Comparison of ENCODE assay signal across 28 cellular contexts in genomic region chr9:132592451-132592850, GRCh38. TPM values are rescaled to one million over a fixed set of nuclear protein-coding genes. Genes with fewer than 3 reads are reported as not detected.
"Had no signal": no experiment of that assay in that cellular context is flagged by ENCODE, and none has a peak within 500 bp of the region (broad histone marks: within the 10 kb centered on the region; RNA-seq: fewer than 3 reads in every experiment).

No MANE protein-coding gene starts in this region.

- H3K4me3 Mint-ChIP-seq: activated CD4-positive, alpha-beta memory T cell treated with anti-CD3 and anti-CD28 coated beads, Interleukin-2, amount 10 ng/mL, durations not matched to agents 7 days and 5 days; activated CD4-positive, alpha-beta T cell treated with anti-CD3 and anti-CD28 coated beads, Interleukin-2, amount 10 ng/mL, durations not matched to agents 7 days and 5 days; activated T-cell treated with anti-CD3 and anti-CD28 coated beads, Interleukin-2, amount 50 U/mL, for 24 hours; nephron; stimulated activated naive B cell treated with anti-CD40 and anti-IgM and Interleukin-4, amounts not matched to agents 10 μg/mL and 1 μg/mL and 100 μg/mL, for 72 hours; T-helper 17 cell had no signal

- H3K36me3 ChIP-seq: breast epithelium had no signal

- H3K9me3 ChIP-seq: breast epithelium, esophagus squamous epithelium, left ventricle myocardium inferior, pancreas, psoas muscle, tibial nerve had no signal

- H3K9me3 Mint-ChIP-seq: activated CD4-positive, alpha-beta memory T cell treated with anti-CD3 and anti-CD28 coated beads, Interleukin-2, amount 10 ng/mL, durations not matched to agents 7 days and 5 days; activated CD4-positive, alpha-beta T cell treated with anti-CD3 and anti-CD28 coated beads, Interleukin-2, amount 10 ng/mL, durations not matched to agents 7 days and 5 days; activated naive CD4-positive, alpha-beta T cell treated with anti-CD3 and anti-CD28 coated beads, Interleukin-2, amount 50 U/mL, for 72 hours; activated T-cell treated with anti-CD3 and anti-CD28 coated beads, Interleukin-2, amount 50 U/mL, for 24 hours; nephron; stimulated activated naive B cell treated with anti-CD40 and anti-IgM and Interleukin-4, amounts not matched to agents 10 μg/mL and 1 μg/mL and 100 μg/mL, for 72 hours had no signal

- H3K27ac ChIP-seq: breast epithelium, epithelial cell of prostate, esophagus squamous epithelium, left ventricle myocardium inferior, pancreas, psoas muscle, tibial nerve had no signal

- H3K27ac Mint-ChIP-seq: activated CD4-positive, alpha-beta memory T cell treated with anti-CD3 and anti-CD28 coated beads, Interleukin-2, amount 10 ng/mL, durations not matched to agents 7 days and 5 days; activated CD4-positive, alpha-beta T cell treated with anti-CD3 and anti-CD28 coated beads, Interleukin-2, amount 10 ng/mL, durations not matched to agents 7 days and 5 days; activated naive CD4-positive, alpha-beta T cell treated with anti-CD3 and anti-CD28 coated beads, Interleukin-2, amount 50 U/mL, for 72 hours; activated T-cell treated with anti-CD3 and anti-CD28 coated beads, Interleukin-2, amount 50 U/mL, for 24 hours; nephron; stimulated activated naive B cell treated with anti-CD40 and anti-IgM and Interleukin-4, amounts not matched to agents 10 μg/mL and 1 μg/mL and 100 μg/mL, for 72 hours; T-helper 17 cell had no signal

- H3K4me3 ChIP-seq: breast epithelium, esophagus squamous epithelium, left ventricle myocardium inferior, lung, pancreas, psoas muscle, smooth muscle cell, tibial nerve had no signal

- H3K4me1 Mint-ChIP-seq: activated CD4-positive, alpha-beta memory T cell treated with anti-CD3 and anti-CD28 coated beads, Interleukin-2, amount 10 ng/mL, durations not matched to agents 7 days and 5 days had no signal

- DNase-seq: activated CD4-positive, alpha-beta memory T cell treated with anti-CD3 and anti-CD28 coated beads, Interleukin-2, amount 10 ng/mL, durations not matched to agents 7 days and 5 days; activated CD4-positive, alpha-beta T cell treated with anti-CD3 and anti-CD28 coated beads for 1 hour; activated CD4-positive, alpha-beta T cell treated with anti-CD3 and anti-CD28 coated beads, Interleukin-2, amount 10 ng/mL, durations not matched to agents 7 days and 5 days; activated CD8-positive, alpha-beta memory T cell treated with anti-CD3 and anti-CD28 coated beads, Interleukin-2, amount 50 U/mL, for 48 hours; activated gamma-delta T cell; activated T-cell treated with anti-CD3 and anti-CD28 coated beads, Interleukin-2, amount 50 U/mL, for 24 hours; central memory CD4-positive, alpha-beta T cell; esophagus squamous epithelium; kidney glomerular epithelial cell; left ventricle myocardium inferior; pancreas; psoas muscle; stimulated activated CD4-positive, alpha-beta T cell treated with anti-CD3 and anti-CD28 coated beads, Interleukin-1b, Interleukin-23, amount 100 ng/mL, for 48 hours; stimulated activated naive B cell treated with anti-CD40 and anti-IgM and Interleukin-4, amounts not matched to agents 10 μg/mL and 1 μg/mL and 100 μg/mL, for 72 hours; T-helper 17 cell; T1000 had no signal

- H3K4me2 ChIP-seq: smooth muscle cell had no signal

- ATAC-seq: activated naive CD4-positive, alpha-beta T cell treated with anti-CD3 and anti-CD28 coated beads, Interleukin-2, amount 50 U/mL, for 72 hours; pancreas; psoas muscle; stimulated activated naive B cell treated with anti-CD40 and anti-IgM and Interleukin-4, amounts not matched to agents 10 μg/mL and 1 μg/mL and 100 μg/mL, for 72 hours; T-helper 17 cell had no signal

- H3K4me1 ChIP-seq: breast epithelium, pancreas, psoas muscle had no signal

RNA-seq across cellular contexts. Expression of gene BARHL1, which starts 10.0 kb away (rescaled TPM):
- total RNA-seq: activated CD4-positive, alpha-beta memory T cell treated with anti-CD3 and anti-CD28 coated beads, Interleukin-2, amount 10 ng/mL, durations not matched to agents 7 days and 5 days; activated CD4-positive, alpha-beta T cell treated with anti-CD3 and anti-CD28 coated beads, Interleukin-2, amount 10 ng/mL, durations not matched to agents 7 days and 5 days; activated naive CD4-positive, alpha-beta T cell treated with anti-CD3 and anti-CD28 coated beads, Interleukin-2, amount 50 U/mL, for 72 hours; breast epithelium; esophagus squamous epithelium; frontal cortex; left ventricle myocardium inferior; lung; mononuclear cell; myocyte; pancreas; psoas muscle; smooth muscle cell; T-helper 17 cell; temporal lobe; tibial nerve; ureter had no signal
- polyA plus RNA-seq: lung, psoas muscle had no signal
